ENCODE assay signal across 13 cellular contexts in genomic region chr12:12449533-12450025, GRCh38.
A peak's percentile ranks its signal among the peaks of the same experiment; 100 is the strongest.
DNase-seq lines count a peak whose midpoint lies in the region; ATAC-seq lines count a peak whose summit lies in the region.
"Had no signal": no experiment of that assay in that cellular context is flagged by ENCODE, and none has a peak within 500 bp of the region (broad histone marks: within the 10 kb centered on the region; RNA-seq: fewer than 3 reads in every experiment).

No MANE protein-coding gene starts in this region.

- no peak for ATAC-seq in HG03439 (IDR thresholded peaks at IDR 0.05; ENCODE audit: unreplicated experiment)
- ATAC-seq: left ventricle myocardium superior had no signal

- peak; percentile 23 for DNase-seq in COR-L47 (lab: John Stamatoyannopoulos, UW)
- DNase-seq in NCI-H1436 treated with DMSO at 0.1 percent for 48 hours (lab: John Stamatoyannopoulos, UW) = peak; percentile 30
- DNase-seq in astrocyte of the hippocampus (ENCODE audit: low read depth, low spot score) = peak; percentile 17
- DNase-seq in mesenchymal stem cell = peak; percentile 77
- DNase-seq in NCI-H82 treated with DMSO at 0.1 percent for 48 hours (lab: John Stamatoyannopoulos, UW; ENCODE audit: unreplicated experiment) = no peak
- DNase-seq in C1 segment of cervical spinal cord (lab: John Stamatoyannopoulos, UW) = no peak
- no peak for DNase-seq in NCI-H1092 treated with DMSO at 0.1 percent for 48 hours (lab: John Stamatoyannopoulos, UW)
- DNase-seq: activated T-cell treated with anti-CD3 and anti-CD28 coated beads, Interleukin-2, amount 50 U/mL, for 1 hour; left ventricle myocardium superior; T-helper 9 cell had no signal

- no peak overlapping the region for H3K23ac ChIP-seq in mesenchymal stem cell (ENCODE audit: low read length in 2 of 2)

- H2BK120ac ChIP-seq in mesenchymal stem cell (ENCODE audit: low read depth, low read length) = no peak overlapping the region

- WGBS in mesenchymal stem cell = 85% methylated on average over 13 of the region's 13 CpGs

- no peaks in the 10 kb centered on the region for H3K36me3 ChIP-seq in mesenchymal stem cell (ENCODE audit: control insufficient read depth in 1 of 2, insufficient read depth in 2 of 2, low read depth in 1 of 2, low read length in 2 of 2)
- H3K36me3 ChIP-seq: BLaER1 treated with 17β-estradiol and CSF1 and Interleukin-3, amounts not matched to agents 10 nM and 100 nM; cardiac muscle cell had no signal

- no peak overlapping the region for H4K91ac ChIP-seq in mesenchymal stem cell (ENCODE audit: low read length)

- no peaks in the 10 kb centered on the region for H3K27me3 ChIP-seq in mesenchymal stem cell (ENCODE audit: control insufficient read depth in 1 of 2, insufficient read depth in 1 of 2, low read length in 2 of 2)
- H3K27me3 ChIP-seq: BLaER1 treated with 17β-estradiol and CSF1 and Interleukin-3, amounts not matched to agents 10 nM and 100 nM; cardiac muscle cell had no signal

- no peak overlapping the region for H2BK15ac ChIP-seq in mesenchymal stem cell (ENCODE audit: low read depth, poor library complexity, severe bottlenecking)

- H2BK12ac ChIP-seq in mesenchymal stem cell (ENCODE audit: low read length in 2 of 2) = no peak overlapping the region

- H2AFZ ChIP-seq in mesenchymal stem cell (ENCODE audit: low read depth, low read length) = no peak overlapping the region

- H3K4me1 ChIP-seq in mesenchymal stem cell (ENCODE audit: control insufficient read depth, insufficient read depth, low read depth, low read length) = peaks cover 1% of the 10 kb centered on the region

- no peak overlapping the region for H3K4me3 ChIP-seq in mesenchymal stem cell (ENCODE audit: insufficient read depth in 1 of 2, low read depth in 1 of 2, low read length in 2 of 2)
- H3K4me3 ChIP-seq: BLaER1 treated with 17β-estradiol and CSF1 and Interleukin-3, amounts not matched to agents 10 nM and 100 nM; cardiac muscle cell had no signal

- no peak overlapping the region for H2BK5ac ChIP-seq in mesenchymal stem cell (ENCODE audit: low read depth, low read length, poor library complexity, severe bottlenecking)

- H3K9me3 ChIP-seq in mesenchymal stem cell (ENCODE audit: control insufficient read depth, low read length) = no peaks in the 10 kb centered on the region
- H3K9me3 ChIP-seq: BLaER1 treated with 17β-estradiol and CSF1 and Interleukin-3, amounts not matched to agents 10 nM and 100 nM had no signal

- no peak overlapping the region for H3K14ac ChIP-seq in mesenchymal stem cell (ENCODE audit: low read length in 2 of 2)

- H3K18ac ChIP-seq in mesenchymal stem cell (ENCODE audit: low read depth in 1 of 2, low read length in 2 of 2) = no peak overlapping the region

- H3K9ac ChIP-seq in mesenchymal stem cell (ENCODE audit: low read length) = no peak overlapping the region
- H3K9ac ChIP-seq: BLaER1 treated with 17β-estradiol and CSF1 and Interleukin-3, amounts not matched to agents 10 nM and 100 nM had no signal

- no peak overlapping the region for H4K8ac ChIP-seq in mesenchymal stem cell (ENCODE audit: low read length)

- H3K4ac ChIP-seq in mesenchymal stem cell (ENCODE audit: low read depth in 1 of 2, low read length in 2 of 2) = no peak overlapping the region

- no peak overlapping the region for H3K27ac ChIP-seq in mesenchymal stem cell (ENCODE audit: low read length, poor library complexity, severe bottlenecking)
- H3K27ac ChIP-seq: cardiac muscle cell had no signal

- no peak overlapping the region for H3K4me2 ChIP-seq in mesenchymal stem cell (ENCODE audit: low read length, poor library complexity, severe bottlenecking)

- H2AK5ac ChIP-seq in mesenchymal stem cell (ENCODE audit: low read length, severe bottlenecking) = no peak overlapping the region

- peaks cover 6% of the 10 kb centered on the region for H3K79me1 ChIP-seq in mesenchymal stem cell (replicated peaks; ENCODE audit: low read length, poor library complexity, severe bottlenecking)

Comparison
In these comparisons a context has a peak if more than half of its experiments do, and no peak if none do; other contexts are left out.
1. DNase-seq: peak in COR-L47 (single experiment), NCI-H1436 treated with DMSO at 0.1 percent for 48 hours (single experiment), astrocyte of the hippocampus (single experiment) and mesenchymal stem cell (single experiment); none in NCI-H82 treated with DMSO at 0.1 percent for 48 hours (single experiment), C1 segment of cervical spinal cord (0 of 14) and NCI-H1092 treated with DMSO at 0.1 percent for 48 hours (single experiment).